Comparison of ENCODE assay signal across 8 cellular contexts in genomic region chr3:129607391-129608068, GRCh38. TPM values are rescaled to one million over a fixed set of nuclear protein-coding genes. Genes with fewer than 3 reads are reported as not detected.
DNase-seq lines count a peak whose midpoint lies in the region; ATAC-seq lines count a peak whose summit lies in the region.

No MANE protein-coding gene starts in this region.

- H3K9ac ChIP-seq in HUES64 (ENCODE audit: low read depth, low read length) = peak overlapping the region; percentile 68; the same call in 1 of the 2 replicates
- peak overlapping the region; percentile 97 for H3K9ac ChIP-seq in adipocyte (ENCODE audit: low read length)
- H3K9ac ChIP-seq in iPS-20b (ENCODE audit: low read depth, low read length) = peak overlapping the region; percentile 68; the same call in 1 of the 2 replicates

- peak overlapping the region; percentile 92 for H3K4me3 Mint-ChIP-seq in stimulated activated effector memory CD8-positive, alpha-beta T cell treated with anti-CD3 and anti-CD28 coated beads, Interleukin-12 subunit alpha, Interleukin-12 subunit beta, amount 100 ng/mL, for 72 hours

- H3K4me3 ChIP-seq in HUES64 (ENCODE audit: low read length) = peak overlapping the region; percentile 79
- peak overlapping the region; percentile 79 for H3K4me3 ChIP-seq in adipocyte (ENCODE audit: low read length)
- peak overlapping the region; percentile 70 for H3K4me3 ChIP-seq in iPS-20b (ENCODE audit: low read length)

- WGBS in HUES64 = 46% methylated on average over 18 of the region's 18 CpGs

- H3K9me3 Mint-ChIP-seq in stimulated activated effector memory CD8-positive, alpha-beta T cell treated with anti-CD3 and anti-CD28 coated beads, Interleukin-12 subunit alpha, Interleukin-12 subunit beta, amount 100 ng/mL, for 72 hours = no peaks in the 10 kb centered on the region

- H3K27ac ChIP-seq in HUES64 (ENCODE audit: low read depth, low read length) (peak overlapping the region; percentile 66; the same call in 1 of the 2 replicates), iPS-20b (ENCODE audit: low read length) (no peak overlapping the region)

- no peak for ATAC-seq in stimulated activated effector memory CD8-positive, alpha-beta T cell treated with anti-CD3 and anti-CD28 coated beads, Interleukin-12 subunit alpha, Interleukin-12 subunit beta, amount 100 ng/mL, for 72 hours

- DNase-seq in adipocyte (ENCODE audit: low read depth) (no peak), kidney glomerular epithelial cell (lab: John Stamatoyannopoulos, UW) (no peak), DMS 273 treated with DMSO at 0.1 percent for 48 hours (lab: John Stamatoyannopoulos, UW) (no peak)
- no peak for DNase-seq in stimulated activated effector memory CD8-positive, alpha-beta T cell treated with anti-CD3 and anti-CD28 coated beads, Interleukin-12 subunit alpha, Interleukin-12 subunit beta, amount 100 ng/mL, for 72 hours (ENCODE audit: low spot score in 2 of 2)
- DNase-seq in stimulated activated CD4-positive, alpha-beta T cell treated with anti-CD3 and anti-CD28 coated beads, Interleukin-2, amount 100 ng/mL, for 24 hours = no peak
- no peak for DNase-seq in stimulated activated naive CD4-positive, alpha-beta T cell (lab: John Stamatoyannopoulos, UW)

- H3K4me1 ChIP-seq in HUES64 (ENCODE audit: insufficient read depth, low read length) (peaks cover 36% of the 10 kb centered on the region), adipocyte (ENCODE audit: control insufficient read depth, insufficient read depth, low read length) (peaks cover 50% of the 10 kb centered on the region), iPS-20b (ENCODE audit: insufficient read depth, low read length) (peaks cover 20% of the 10 kb centered on the region)

- H3K9me3 ChIP-seq in HUES64 (ENCODE audit: insufficient read depth, low read depth, low read length) (no peaks in the 10 kb centered on the region), adipocyte (ENCODE audit: control insufficient read depth, low read length) (no peaks in the 10 kb centered on the region), iPS-20b (ENCODE audit: insufficient read depth, low read depth, low read length) (no peaks in the 10 kb centered on the region)

- H3K36me3 ChIP-seq in HUES64 (ENCODE audit: insufficient read depth, low read length) (no peaks in the 10 kb centered on the region), adipocyte (ENCODE audit: control insufficient read depth, insufficient read depth, low read length, severe bottlenecking) (no peaks in the 10 kb centered on the region), iPS-20b (ENCODE audit: insufficient read depth, low read depth, low read length) (no peaks in the 10 kb centered on the region)

- H3K4me1 Mint-ChIP-seq in stimulated activated effector memory CD8-positive, alpha-beta T cell treated with anti-CD3 and anti-CD28 coated beads, Interleukin-12 subunit alpha, Interleukin-12 subunit beta, amount 100 ng/mL, for 72 hours = peaks cover 49% of the 10 kb centered on the region

- H3K27me3 ChIP-seq in HUES64 (ENCODE audit: insufficient read depth, low read length) (peaks cover 24% of the 10 kb centered on the region), adipocyte (replicated peaks; ENCODE audit: control insufficient read depth, insufficient read depth, low read length) (no peaks in the 10 kb centered on the region), iPS-20b (ENCODE audit: insufficient read depth, low read length) (peaks cover 49% of the 10 kb centered on the region)

- H3K27ac Mint-ChIP-seq in stimulated activated effector memory CD8-positive, alpha-beta T cell treated with anti-CD3 and anti-CD28 coated beads, Interleukin-12 subunit alpha, Interleukin-12 subunit beta, amount 100 ng/mL, for 72 hours = peak overlapping the region; percentile 92

- peaks cover 7% of the 10 kb centered on the region for H3K36me3 Mint-ChIP-seq in stimulated activated effector memory CD8-positive, alpha-beta T cell treated with anti-CD3 and anti-CD28 coated beads, Interleukin-12 subunit alpha, Interleukin-12 subunit beta, amount 100 ng/mL, for 72 hours

RNA-seq across cellular contexts. Expression of gene PLXND1, which starts 1.1 kb away (rescaled TPM):
- polyA plus RNA-seq in HUES64 (2013, experiment 1 of 2) = 33.5 TPM
- polyA plus RNA-seq in HUES64 (2013, experiment 2 of 2) = 48.6 TPM
